In genomic region chr17:19975601-19976000, GRCh38 we compare ENCODE assay signal across 12 cellular contexts. TPM values are rescaled to one million over a fixed set of nuclear protein-coding genes. Genes with fewer than 3 reads are reported as not detected.
DNase-seq lines count a peak whose midpoint lies in the region; ATAC-seq and TF ChIP-seq lines count a peak whose summit lies in the region.
"Had no signal": no experiment of that assay in that cellular context is flagged by ENCODE, and none has a peak within 500 bp of the region (broad histone marks: within the 10 kb centered on the region; RNA-seq: fewer than 3 reads in every experiment).

No MANE protein-coding gene starts in this region.

- peaks cover 18% of the 10 kb centered on the region for H3K79me1 ChIP-seq in H9 (ENCODE audit: insufficient read depth, low read depth, low read length, poor library complexity, severe bottlenecking)

- no peaks in the 10 kb centered on the region for H3K36me3 ChIP-seq in CD4-positive, alpha-beta memory T cell (ENCODE audit: insufficient read depth, low read length)
- peaks cover 0 to 9% (median 0%) of the 10 kb centered on the region in 3 experiments for H3K36me3 ChIP-seq in naive thymus-derived CD4-positive, alpha-beta T cell (ENCODE audit: control insufficient read depth in 2 of 3, insufficient read depth in 3 of 3, low read length in 3 of 3)

- H3K27me3 Mint-ChIP-seq in CD4-positive, alpha-beta memory T cell, result no peaks in the 10 kb centered on the region
- peaks cover 5% of the 10 kb centered on the region for H3K27me3 Mint-ChIP-seq in H9 (ENCODE audit: low read depth)
- H3K27me3 Mint-ChIP-seq in activated T-helper 1 cell treated with anti-CD3 and anti-CD28 coated beads, Interleukin-12 subunit alpha, Interleukin-12 subunit beta, Interleukin-2, Interleukin-4 antibody, amounts not matched to agents 30 ng/mL and 10 ng/mL and 1 ng/mL, durations not matched to agents 14 hours and 24 hours and 36 hours (ENCODE audit: insufficient read depth), result no peaks in the 10 kb centered on the region
- no peaks in the 10 kb centered on the region for H3K27me3 Mint-ChIP-seq in naive thymus-derived CD4-positive, alpha-beta T cell

- peak overlapping the region; percentile 39 to 83 (median 64) for H3K4me3 Mint-ChIP-seq in CD4-positive, alpha-beta memory T cell
- H3K4me3 Mint-ChIP-seq in H9, result peak overlapping the region; percentile 47 to 60
- H3K4me3 Mint-ChIP-seq in activated T-helper 1 cell treated with anti-CD3 and anti-CD28 coated beads, Interleukin-12 subunit alpha, Interleukin-12 subunit beta, Interleukin-2, Interleukin-4 antibody, amounts not matched to agents 30 ng/mL and 10 ng/mL and 1 ng/mL, durations not matched to agents 14 hours and 24 hours and 36 hours, result peak overlapping the region; percentile 54
- peak overlapping the region; percentile 15 to 88 (median 58) for H3K4me3 Mint-ChIP-seq in naive thymus-derived CD4-positive, alpha-beta T cell

- H3K27ac ChIP-seq in CD4-positive, alpha-beta memory T cell (ENCODE audit: low read depth, low read length), result no peak overlapping the region
- no peak overlapping the region for H3K27ac ChIP-seq in H9 (ENCODE audit: insufficient read length, low read depth, low read length)
- peak overlapping the region; percentile 2 for H3K27ac ChIP-seq in naive thymus-derived CD4-positive, alpha-beta T cell (ENCODE audit: low read depth, low read length)
- H3K27ac ChIP-seq: foreskin keratinocyte, parathyroid adenoma had no signal

- no peak overlapping the region for H2AFZ ChIP-seq in H9 (ENCODE audit: low read length)
- H2AFZ ChIP-seq: parathyroid adenoma had no signal

- H3K4me2 ChIP-seq in H9 (ENCODE audit: insufficient read depth, insufficient read length, low read length), result no peak overlapping the region

- peaks cover 34 to 71% (median 44%) of the 10 kb centered on the region in 4 donors for H3K4me1 Mint-ChIP-seq in CD4-positive, alpha-beta memory T cell
- H3K4me1 Mint-ChIP-seq in H9, result peaks cover 21 to 23% of the 10 kb centered on the region in 2 experiments
- peaks cover 42% of the 10 kb centered on the region for H3K4me1 Mint-ChIP-seq in activated T-helper 1 cell treated with anti-CD3 and anti-CD28 coated beads, Interleukin-12 subunit alpha, Interleukin-12 subunit beta, Interleukin-2, Interleukin-4 antibody, amounts not matched to agents 30 ng/mL and 10 ng/mL and 1 ng/mL, durations not matched to agents 14 hours and 24 hours and 36 hours (ENCODE audit: low read depth)
- peaks cover 28 to 67% (median 62%) of the 10 kb centered on the region in 7 donors for H3K4me1 Mint-ChIP-seq in naive thymus-derived CD4-positive, alpha-beta T cell

- CTCF ChIA-PET in CD4-positive, alpha-beta memory T cell (lab: Charles Lee; ENCODE audit: partially characterized antibody), result interaction anchor here (0.9 to 1.4 kb wide), 5 partner anchors 10 to 34 kb away, joined by 3 to 5 read pairs (median 4); no protein-coding TSS in a partner anchor
- CTCF ChIA-PET in naive thymus-derived CD4-positive, alpha-beta T cell (lab: Charles Lee), result interaction anchor here (0.6 to 1.0 kb wide), 2 partner anchors 33 to 40 kb away, joined by 3 read pairs; partner anchors contain the start of gene SPECC1

- WGBS in H9 (ENCODE audit: extremely low coverage, insufficient read length, low lambda C conversion rate), result no CpG with 5 or more reads among the region's 3 CpGs

- peak overlapping the region; percentile 13 to 98 (median 76) for H3K27ac Mint-ChIP-seq in CD4-positive, alpha-beta memory T cell
- H3K27ac Mint-ChIP-seq in H9, result 0 out of 7 replicates have a peak overlapping the region, but pooled peaks of 1 of the 3 experiments have one; percentile 13
- peak overlapping the region; percentile 45 for H3K27ac Mint-ChIP-seq in activated T-helper 1 cell treated with anti-CD3 and anti-CD28 coated beads, Interleukin-12 subunit alpha, Interleukin-12 subunit beta, Interleukin-2, Interleukin-4 antibody, amounts not matched to agents 30 ng/mL and 10 ng/mL and 1 ng/mL, durations not matched to agents 14 hours and 24 hours and 36 hours
- H3K27ac Mint-ChIP-seq in naive thymus-derived CD4-positive, alpha-beta T cell, result peak overlapping the region; percentile 22 to 89 (median 60)

- no peak overlapping the region for H4K8ac ChIP-seq in H9 (replicated peaks; ENCODE audit: insufficient read length, low read depth, low read length)

- H3T11ph ChIP-seq in H9 (ENCODE audit: low read length), result no peak overlapping the region

- peaks cover 50% of the 10 kb centered on the region for H3K4me1 ChIP-seq in CD4-positive, alpha-beta memory T cell (ENCODE audit: insufficient read depth, low read length)
- no peaks in the 10 kb centered on the region for H3K4me1 ChIP-seq in H9 (ENCODE audit: insufficient read depth, low read length)
- H3K4me1 ChIP-seq in naive thymus-derived CD4-positive, alpha-beta T cell (ENCODE audit: control insufficient read depth in 2 of 2, insufficient read depth in 2 of 2, low read length in 2 of 2), result peaks cover 8 to 11% of the 10 kb centered on the region in 2 donors
- H3K4me1 ChIP-seq: foreskin keratinocyte had no signal

- no peak overlapping the region for H3K18ac ChIP-seq in H9 (ENCODE audit: insufficient read length, low read depth, low read length)

- no peaks in the 10 kb centered on the region for H3K9me3 ChIP-seq in CD4-positive, alpha-beta memory T cell (ENCODE audit: control insufficient read depth in 1 of 2, low read length in 2 of 2)
- no peaks in the 10 kb centered on the region for H3K9me3 ChIP-seq in H9 (ENCODE audit: control insufficient read depth, low read depth, low read length)
- no peaks in the 10 kb centered on the region for H3K9me3 ChIP-seq in naive thymus-derived CD4-positive, alpha-beta T cell (ENCODE audit: control insufficient read depth in 2 of 3, low read length in 3 of 3)
- H3K9me3 ChIP-seq: stomach had no signal

- no peak overlapping the region for H2BK15ac ChIP-seq in H9 (ENCODE audit: low read depth, low read length)

- POLR2A ChIA-PET in CD4-positive, alpha-beta memory T cell (lab: Charles Lee; ENCODE audit: partially characterized antibody), result no interaction called here
- POLR2A ChIA-PET in naive thymus-derived CD4-positive, alpha-beta T cell (lab: Charles Lee), result interaction anchor here (0.9 kb wide), 1 partner anchor 31 kb away, joined by 3 read pairs; no protein-coding TSS in a partner anchor

- peaks cover 0 to 2% (median 0%) of the 10 kb centered on the region in 8 donors for H3K9me3 Mint-ChIP-seq in CD4-positive, alpha-beta memory T cell
- H3K9me3 Mint-ChIP-seq in H9, result peaks cover 8% of the 10 kb centered on the region in 2 experiments
- no peaks in the 10 kb centered on the region for H3K9me3 Mint-ChIP-seq in activated T-helper 1 cell treated with anti-CD3 and anti-CD28 coated beads, Interleukin-12 subunit alpha, Interleukin-12 subunit beta, Interleukin-2, Interleukin-4 antibody, amounts not matched to agents 30 ng/mL and 10 ng/mL and 1 ng/mL, durations not matched to agents 14 hours and 24 hours and 36 hours
- H3K9me3 Mint-ChIP-seq in naive thymus-derived CD4-positive, alpha-beta T cell, result peaks cover 0 to 11% (median 0%) of the 10 kb centered on the region in 11 donors

- H3K56ac ChIP-seq in H9 (ENCODE audit: insufficient read length, low read depth, low read length), result no peak overlapping the region

- peaks cover 38% of the 10 kb centered on the region for H3K79me2 ChIP-seq in H9 (ENCODE audit: insufficient read depth, low read length)

- H2BK12ac ChIP-seq in H9 (ENCODE audit: insufficient read length, low read depth, low read length), result no peak overlapping the region

- intact Hi-C loops in CD4-positive, alpha-beta memory T cell (cut with micrococcal nuclease), result no loop called here
- intact Hi-C loops in activated T-helper 1 cell treated with anti-CD3 and anti-CD28 coated beads, Interleukin-12 subunit alpha, Interleukin-12 subunit beta, Interleukin-2, Interleukin-4 antibody, amounts not matched to agents 30 ng/mL and 10 ng/mL and 1 ng/mL, durations not matched to agents 14 hours and 24 hours and 36 hours (cut with micrococcal nuclease), result loop anchor here (5.0 to 10.0 kb wide), 2 partner anchors 328 to 1309 kb away; partner anchors contain the start of genes ALDH3A2 and MAP2K3
- intact Hi-C loops in naive thymus-derived CD4-positive, alpha-beta T cell (cut with micrococcal nuclease), result loop anchor here (5.0 kb wide), 3 partner anchors 328 to 1793 kb away; partner anchors contain the start of genes ALDH3A2 (in 1 of the 2), ALKBH5 (in 1 of the 2) and MAPK7 (in 1 of the 2)

- H2BK20ac ChIP-seq in H9 (ENCODE audit: low read depth, low read length, poor library complexity, severe bottlenecking), result no peak overlapping the region

- H3K4ac ChIP-seq in H9 (ENCODE audit: low read depth, low read length), result no peak overlapping the region

- no peak overlapping the region for H3K23ac ChIP-seq in H9 (ENCODE audit: insufficient read length, low read depth, low read length)

- H3K4me3 ChIP-seq in CD4-positive, alpha-beta memory T cell (ENCODE audit: low read length in 2 of 2), result peak overlapping the region in 1 of 2 donors; percentile 0
- no peak overlapping the region for H3K4me3 ChIP-seq in naive thymus-derived CD4-positive, alpha-beta T cell (ENCODE audit: low read length)

- no peaks in the 10 kb centered on the region for H3K23me2 ChIP-seq in H9 (ENCODE audit: insufficient read length, low read depth, low read length, poor library complexity, severe bottlenecking)

- no peak overlapping the region for H3K9ac ChIP-seq in H9 (ENCODE audit: extremely low read depth, insufficient read length, low read length)
- H3K9ac ChIP-seq: parathyroid adenoma had no signal

- peaks cover 17 to 36% of the 10 kb centered on the region in 2 donors for H3K36me3 Mint-ChIP-seq in CD4-positive, alpha-beta memory T cell
- H3K36me3 Mint-ChIP-seq in H9 (ENCODE audit: insufficient read depth in 1 of 3, low read depth in 3 of 3), result peaks cover 19 to 45% (median 42%) of the 10 kb centered on the region in 3 experiments
- peaks cover 19% of the 10 kb centered on the region for H3K36me3 Mint-ChIP-seq in activated T-helper 1 cell treated with anti-CD3 and anti-CD28 coated beads, Interleukin-12 subunit alpha, Interleukin-12 subunit beta, Interleukin-2, Interleukin-4 antibody, amounts not matched to agents 30 ng/mL and 10 ng/mL and 1 ng/mL, durations not matched to agents 14 hours and 24 hours and 36 hours (ENCODE audit: low read depth)
- peaks cover 3 to 24% (median 20%) of the 10 kb centered on the region in 5 donors for H3K36me3 Mint-ChIP-seq in naive thymus-derived CD4-positive, alpha-beta T cell

- DNase-seq in CD4-positive, alpha-beta memory T cell, result no peak
- DNase-seq in H9, result no peak
- no peak for DNase-seq in activated T-helper 1 cell treated with anti-CD3 and anti-CD28 coated beads, Interleukin-12 subunit alpha, Interleukin-12 subunit beta, Interleukin-2, Interleukin-4 antibody, amounts not matched to agents 30 ng/mL and 10 ng/mL and 1 ng/mL, durations not matched to agents 14 hours and 24 hours and 36 hours (ENCODE audit: low spot score)
- no peak for DNase-seq in naive thymus-derived CD4-positive, alpha-beta T cell
- DNase-seq in foreskin melanocyte, result no peak
- DNase-seq in mesenteric fat pad (ENCODE audit: low spot score), result no peak
- DNase-seq: cortex of kidney, foreskin keratinocyte, NCI-H1092, stomach had no signal

- H2BK120ac ChIP-seq in H9 (ENCODE audit: low read depth, low read length, poor library complexity, severe bottlenecking), result no peak overlapping the region

- H3K14ac ChIP-seq in H9 (ENCODE audit: insufficient read depth, low read length), result no peak overlapping the region

- H4K5ac ChIP-seq in H9 (ENCODE audit: insufficient read length, low read depth, low read length), result no peak overlapping the region

- no peak for TF ChIP-seq CTCF in H9 (conservative IDR thresholded peaks at IDR 0.05)

- H4K91ac ChIP-seq in H9 (ENCODE audit: insufficient read length, low read depth, low read length), result no peak overlapping the region

- H3K27me3 ChIP-seq in CD4-positive, alpha-beta memory T cell (ENCODE audit: insufficient read depth, low read length), result no peaks in the 10 kb centered on the region
- no peaks in the 10 kb centered on the region for H3K27me3 ChIP-seq in H9 (ENCODE audit: insufficient read depth, low read length)
- H3K27me3 ChIP-seq in naive thymus-derived CD4-positive, alpha-beta T cell (ENCODE audit: control insufficient read depth in 2 of 2, insufficient read depth in 2 of 2, low read length in 2 of 2), result no peaks in the 10 kb centered on the region
- H3K27me3 ChIP-seq: foreskin keratinocyte, stomach had no signal

- H2AK5ac ChIP-seq in H9 (ENCODE audit: insufficient read length, low read length), result no peak overlapping the region

- no peak for ATAC-seq in naive thymus-derived CD4-positive, alpha-beta T cell
- no peak for ATAC-seq in HG02852 (IDR thresholded peaks at IDR 0.05; ENCODE audit: unreplicated experiment)
- ATAC-seq: foreskin keratinocyte had no signal

- H2BK5ac ChIP-seq in H9 (ENCODE audit: insufficient read length, low read length), result no peak overlapping the region

- H4K20me1 ChIP-seq in H9 (ENCODE audit: control insufficient read depth, insufficient read depth, insufficient read length), result no peaks in the 10 kb centered on the region

RNA-seq across cellular contexts. Expression of gene AKAP10, which starts 2.0 kb away (rescaled TPM):
- 10 to 100 TPM; 58.3 to 72.1 TPM for total RNA-seq in CD4-positive, alpha-beta memory T cell
- 10 to 100 TPM; 23.5 to 30.6 TPM for polyA plus RNA-seq in CD4-positive, alpha-beta memory T cell
- total RNA-seq in H9 (2021), result 20.2 and 21.5 TPM in 2 replicates
- 38.8 and 39.3 TPM in 2 replicates for total RNA-seq in activated T-helper 1 cell treated with anti-CD3 and anti-CD28 coated beads, Interleukin-12 subunit alpha, Interleukin-12 subunit beta, Interleukin-2, Interleukin-4 antibody, amounts not matched to agents 30 ng/mL and 10 ng/mL and 1 ng/mL, durations not matched to agents 14 hours and 24 hours and 36 hours
- total RNA-seq in naive thymus-derived CD4-positive, alpha-beta T cell, result 10 to 100 TPM; 40.5 to 69.0 (median 51.0) TPM
- polyA plus RNA-seq in naive thymus-derived CD4-positive, alpha-beta T cell, result 10 to 100 TPM; 17.0 to 34.2 TPM
- total RNA-seq in mesenteric fat pad, result 29.5 TPM

RNA-seq across cellular contexts. Expression of gene SPECC1, which starts 33.6 kb away (rescaled TPM):
- total RNA-seq in CD4-positive, alpha-beta memory T cell, result 10 to 100 TPM; 12.8 to 13.4 TPM
- 1 to 10 TPM; 1.7 to 4.6 TPM for polyA plus RNA-seq in CD4-positive, alpha-beta memory T cell
- total RNA-seq in H9 (2021) (65.7 and 68.9 TPM in 2 replicates), mesenteric fat pad (25.8 TPM)
- total RNA-seq in activated T-helper 1 cell treated with anti-CD3 and anti-CD28 coated beads, Interleukin-12 subunit alpha, Interleukin-12 subunit beta, Interleukin-2, Interleukin-4 antibody, amounts not matched to agents 30 ng/mL and 10 ng/mL and 1 ng/mL, durations not matched to agents 14 hours and 24 hours and 36 hours, result 7.2 and 11.1 TPM in 2 replicates
- 10 to 100 TPM in 1 of 5 experiments, 1 to 10 TPM in 4; 1.2 to 37.5 (median 5.7) TPM for total RNA-seq in naive thymus-derived CD4-positive, alpha-beta T cell
- polyA plus RNA-seq in naive thymus-derived CD4-positive, alpha-beta T cell, result 1 to 10 TPM; 2.6 to 4.7 TPM
